33 cellular contexts compared by ENCODE assay signal in the genomic region with DNA sequence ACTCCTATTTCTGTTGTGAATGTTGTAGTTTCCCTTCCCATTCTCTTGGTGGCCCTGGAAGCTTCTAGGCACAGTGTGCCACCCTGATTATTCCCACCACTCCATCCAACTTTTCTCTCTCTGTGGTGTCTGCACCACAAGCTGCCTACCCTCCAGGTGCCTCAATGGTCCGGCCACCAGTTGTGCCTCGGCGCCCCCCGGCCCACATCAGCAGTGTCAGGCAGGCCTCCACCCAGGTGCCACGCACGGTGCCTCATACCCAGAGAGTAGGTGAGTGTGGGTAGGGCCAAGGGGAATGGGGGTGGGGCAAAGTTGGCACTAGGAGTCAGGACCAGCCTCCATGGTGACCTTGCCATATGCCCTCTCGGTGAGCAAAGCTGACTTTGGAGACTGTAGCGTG.
"Had no signal": no experiment of that assay in that cellular context is flagged by ENCODE, and none has a peak within 500 bp of the region (broad histone marks: within the 10 kb centered on the region; RNA-seq: fewer than 3 reads in every experiment).

No MANE protein-coding gene starts in this region.

- H3K27me3 ChIP-seq: ascending aorta, breast epithelium, cardiac muscle cell, colonic mucosa, esophagus squamous epithelium had no signal

- H3K27ac Mint-ChIP-seq: activated B cell treated with CpG ODN at 0.5 μM for 24 hours; activated naive CD8-positive, alpha-beta T cell treated with anti-CD3 and anti-CD28 coated beads, Interleukin-2, amount 10 ng/mL, durations not matched to agents 7 days and 5 days; activated T-cell treated with anti-CD3 and anti-CD28 coated beads, Interleukin-2, amount 50 U/mL, for 24 hours; activated T-cell treated with anti-CD3 and anti-CD28 coated beads, Interleukin-2, amount 50 U/mL, for 72 hours; brain; T-helper 17 cell; T-helper 2 cell treated with Interferon-gamma antibody and Interleukin-4, amounts not matched to agents 5 μg/mL and 100 μg/mL, for 36 hours had no signal

- H3K36me3 ChIP-seq: breast epithelium, colonic mucosa had no signal

- H3K4me3 ChIP-seq: ascending aorta, breast epithelium, cardiac muscle cell, colonic mucosa, esophagus squamous epithelium had no signal

- H3K4me3 Mint-ChIP-seq: activated B cell treated with CpG ODN at 0.5 μM for 24 hours; activated naive CD4-positive, alpha-beta T cell treated with anti-CD3 and anti-CD28 coated beads, Interleukin-2, amount 10 ng/mL, durations not matched to agents 7 days and 5 days; activated naive CD8-positive, alpha-beta T cell treated with anti-CD3 and anti-CD28 coated beads, Interleukin-2, amount 10 ng/mL, durations not matched to agents 7 days and 5 days; activated T-cell treated with anti-CD3 and anti-CD28 coated beads, Interleukin-2, amount 50 U/mL, for 24 hours; activated T-cell treated with anti-CD3 and anti-CD28 coated beads, Interleukin-2, amount 50 U/mL, for 72 hours; brain; T-helper 17 cell; T-helper 2 cell treated with Interferon-gamma antibody and Interleukin-4, amounts not matched to agents 5 μg/mL and 100 μg/mL, for 36 hours had no signal

- DNase-seq: activated B cell treated with CpG ODN at 0.5 μM for 24 hours; activated CD4-positive, alpha-beta T cell treated with anti-CD3 and anti-CD28 coated beads for 48 hours; activated CD4-positive, alpha-beta T cell treated with anti-CD3 and anti-CD28 coated beads, Interleukin-2, amount 50 U/mL, for 1 hour; activated CD4-positive, alpha-beta T cell treated with anti-CD3 and anti-CD28 coated beads, Interleukin-2, amount 50 U/mL, for 48 hours; activated CD8-positive, alpha-beta memory T cell treated with anti-CD3 and anti-CD28 coated beads, Interleukin-2, amount 50 U/mL, for 48 hours; activated gamma-delta T cell; activated naive CD4-positive, alpha-beta T cell; activated naive CD4-positive, alpha-beta T cell treated with anti-CD3 and anti-CD28 coated beads, Interleukin-2, amount 10 ng/mL, durations not matched to agents 7 days and 5 days; activated naive CD8-positive, alpha-beta T cell treated with anti-CD3 and anti-CD28 coated beads, Interleukin-2, amount 10 ng/mL, durations not matched to agents 7 days and 5 days; activated T-cell treated with anti-CD3 and anti-CD28 coated beads for 4 hours; activated T-cell treated with anti-CD3 and anti-CD28 coated beads, Interleukin-2, amount 50 U/mL, for 24 hours; activated T-cell treated with anti-CD3 and anti-CD28 coated beads, Interleukin-2, amount 50 U/mL, for 72 hours; central memory CD4-positive, alpha-beta T cell; cerebellar nuclear complex; colonic mucosa; effector CD8-positive, alpha-beta T cell; esophagus squamous epithelium; head of caudate nucleus; T-helper 1 cell; T-helper 17 cell; T1000; WERI-Rb-1 had no signal

- FAIRE-seq: endometrium, endothelial cell of umbilical vein, frontal cortex had no signal

- H3K9me3 Mint-ChIP-seq: activated B cell treated with CpG ODN at 0.5 μM for 24 hours; activated naive CD4-positive, alpha-beta T cell treated with anti-CD3 and anti-CD28 coated beads, Interleukin-2, amount 10 ng/mL, durations not matched to agents 7 days and 5 days; activated naive CD4-positive, alpha-beta T cell treated with anti-CD3 and anti-CD28 coated beads, Interleukin-2, amount 50 U/mL, for 72 hours; activated naive CD8-positive, alpha-beta T cell treated with anti-CD3 and anti-CD28 coated beads, Interleukin-2, amount 10 ng/mL, durations not matched to agents 7 days and 5 days; activated T-cell treated with anti-CD3 and anti-CD28 coated beads, Interleukin-2, amount 50 U/mL, for 24 hours; activated T-cell treated with anti-CD3 and anti-CD28 coated beads, Interleukin-2, amount 50 U/mL, for 72 hours; brain; T-helper 2 cell treated with Interferon-gamma antibody and Interleukin-4, amounts not matched to agents 5 μg/mL and 100 μg/mL, for 36 hours had no signal

- H3K9me3 ChIP-seq: ascending aorta, breast epithelium, colonic mucosa, esophagus squamous epithelium had no signal

- ATAC-seq: activated CD4-positive, CD25-positive, alpha-beta regulatory T cell treated with anti-CD3 and anti-CD28 coated beads, Interleukin-2, amount 50 U/mL, for 24 hours; activated naive CD4-positive, alpha-beta T cell treated with anti-CD3 and anti-CD28 coated beads, Interleukin-2, amount 50 U/mL, for 72 hours; activated T-cell treated with anti-CD3 and anti-CD28 coated beads, Interleukin-2, amount 50 U/mL, for 72 hours; T-helper 17 cell had no signal

- H3K4me1 ChIP-seq: ascending aorta, breast epithelium, colonic mucosa, esophagus squamous epithelium had no signal

- H3K4me1 Mint-ChIP-seq: activated B cell treated with CpG ODN at 0.5 μM for 24 hours; activated naive CD4-positive, alpha-beta T cell treated with anti-CD3 and anti-CD28 coated beads, Interleukin-2, amount 10 ng/mL, durations not matched to agents 7 days and 5 days; activated naive CD8-positive, alpha-beta T cell treated with anti-CD3 and anti-CD28 coated beads, Interleukin-2, amount 10 ng/mL, durations not matched to agents 7 days and 5 days; brain had no signal

- H3K27ac ChIP-seq: ascending aorta, breast epithelium, cardiac muscle cell, colonic mucosa, epithelial cell of prostate, esophagus squamous epithelium, WERI-Rb-1 had no signal

- H3K27me3 Mint-ChIP-seq: activated B cell treated with CpG ODN at 0.5 μM for 24 hours; activated naive CD4-positive, alpha-beta T cell treated with anti-CD3 and anti-CD28 coated beads, Interleukin-2, amount 10 ng/mL, durations not matched to agents 7 days and 5 days; activated naive CD8-positive, alpha-beta T cell treated with anti-CD3 and anti-CD28 coated beads, Interleukin-2, amount 10 ng/mL, durations not matched to agents 7 days and 5 days; activated T-cell treated with anti-CD3 and anti-CD28 coated beads, Interleukin-2, amount 50 U/mL, for 24 hours; T-helper 17 cell had no signal
